1 cellular context compared by ENCODE assay signal in genomic region chr3:33006081-33006480, GRCh38.
TF ChIP-seq lines count a peak whose summit lies in the region.

No MANE protein-coding gene starts in this region.

TF ChIP-seq in GM23338, 12 proteins besides CTCF, POLR2A, EP300 and RAD21:
- no peak for TF ChIP-seq POLR2AphosphoS5 (IDR thresholded peaks at IDR 0.05; ENCODE audit: low read depth)
- no peak for TF ChIP-seq ZNF331 (CRISPR knock-in tag; IDR thresholded peaks at IDR 0.05; ENCODE audit: low read depth)
- no peak for TF ChIP-seq STAT1 (IDR thresholded peaks at IDR 0.05; ENCODE audit: unreplicated experiment)
- no peak for TF ChIP-seq REST (IDR thresholded peaks at IDR 0.05; ENCODE audit: unreplicated experiment)
- TF ChIP-seq ETS1 (IDR thresholded peaks at IDR 0.05): no peak
- TF ChIP-seq ZNF114 (CRISPR knock-in tag; IDR thresholded peaks at IDR 0.05): no peak
- TF ChIP-seq EZH2 (IDR thresholded peaks at IDR 0.05; ENCODE audit: low read depth, unreplicated experiment): no peak
- no peak for TF ChIP-seq JUNB (IDR thresholded peaks at IDR 0.05; ENCODE audit: unreplicated experiment)
- TF ChIP-seq EZH2phosphoT487 (IDR thresholded peaks at IDR 0.05; ENCODE audit: unreplicated experiment): no peak
- no peak for TF ChIP-seq ZNF462 (CRISPR knock-in tag; IDR thresholded peaks at IDR 0.05)
- no peak for TF ChIP-seq NANOG (IDR thresholded peaks at IDR 0.05; ENCODE audit: borderline replicate concordance)
- TF ChIP-seq CREB1 (CRISPR knock-in tag; IDR thresholded peaks at IDR 0.05; ENCODE audit: low read depth): no peak
TF ChIP-seq in GM23338: peak in this region for 0.
